In the genomic region with DNA sequence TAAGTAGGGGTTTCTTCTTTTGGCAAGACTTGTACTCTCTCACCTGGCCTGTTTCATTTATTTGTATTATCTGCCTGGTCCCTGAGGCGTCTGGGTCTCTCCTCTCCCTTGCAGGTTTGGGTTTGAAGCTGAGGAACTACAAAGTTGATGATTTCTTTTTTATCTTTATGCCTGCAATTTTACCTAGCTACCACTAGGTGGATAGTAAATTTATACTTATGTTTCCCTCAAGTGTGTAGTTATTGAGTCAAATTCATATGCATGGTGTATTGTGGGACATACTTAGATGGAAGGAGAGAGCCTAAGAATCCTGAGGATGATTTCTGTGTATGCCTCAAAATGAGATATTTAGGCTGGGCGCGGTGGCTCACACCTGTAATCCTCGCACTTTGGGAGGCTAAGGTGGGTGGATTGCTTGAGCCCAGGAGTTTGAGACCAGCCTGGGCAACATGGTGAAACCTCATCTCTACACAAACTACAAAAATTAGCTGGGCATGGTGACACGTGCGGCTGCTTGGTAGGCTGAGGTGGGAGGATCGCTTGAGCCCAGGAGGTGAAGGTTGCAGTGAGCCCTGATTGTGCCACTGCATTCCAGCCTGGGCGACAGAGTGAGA, we compare ENCODE assay signal across 15 cellular contexts. TPM values are rescaled to one million over a fixed set of nuclear protein-coding genes. Genes with fewer than 3 reads are reported as not detected.
DNase-seq lines count a peak whose midpoint lies in the region; ATAC-seq and TF ChIP-seq lines count a peak whose summit lies in the region.
"Had no signal": no experiment of that assay in that cellular context is flagged by ENCODE, and none has a peak within 500 bp of the region (broad histone marks: within the 10 kb centered on the region; RNA-seq: fewer than 3 reads in every experiment).

No MANE protein-coding gene starts in this region.

- H3K4me1 Mint-ChIP-seq in endodermal cell, result peaks cover 8% of the 10 kb centered on the region

- H3K79me2 ChIP-seq in DOHH2 (ENCODE audit: control insufficient read depth, low read length) (no peaks in the 10 kb centered on the region), parathyroid adenoma (no peaks in the 10 kb centered on the region)

- H4K20me1 ChIP-seq in DOHH2 (ENCODE audit: control insufficient read depth, insufficient read depth, low read depth, low read length), result no peaks in the 10 kb centered on the region

- no peaks in the 10 kb centered on the region for H3K9me3 ChIP-seq in DOHH2 (ENCODE audit: control insufficient read depth, insufficient read depth, low read length)
- peaks cover 9% of the 10 kb centered on the region for H3K9me3 ChIP-seq in endodermal cell (ENCODE audit: control insufficient read depth, low read length)
- no peaks in the 10 kb centered on the region for H3K9me3 ChIP-seq in parathyroid adenoma (ENCODE audit: control insufficient read depth, low read length)
- H3K9me3 ChIP-seq in aorta (ENCODE audit: control insufficient read depth, low read length), result no peaks in the 10 kb centered on the region
- H3K9me3 ChIP-seq: neutrophil had no signal

- no peak overlapping the region for H2AFZ ChIP-seq in parathyroid adenoma

- WGBS in endodermal cell (ENCODE audit: insufficient coverage in 1 of 2, insufficient read length in 1 of 2), 2 experiments, result 67 to 88% methylated on average over 1 to 7 of the region's 8 CpGs
- 89 to 94% methylated on average over 8 of the region's 8 CpGs for WGBS in aorta, 2 donors

- DNase-seq in NAMALWA (ENCODE audit: low spot score), result peak; percentile 4
- peak; percentile 31 for DNase-seq in endodermal cell
- no peak for DNase-seq in aorta
- no peak for DNase-seq in DMS153 (lab: John Stamatoyannopoulos, UW)
- DNase-seq in hepatic stellate cell (ENCODE audit: low spot score), result no peak
- DNase-seq: activated CD4-positive, CD25-positive, alpha-beta regulatory T cell; activated T-cell treated with anti-CD3 and anti-CD28 coated beads, Interleukin-2, amount 50 U/mL, for 72 hours; central memory CD4-positive, alpha-beta T cell; Karpas-422; left colon; Right ventricle myocardium superior; stimulated activated naive CD4-positive, alpha-beta T cell had no signal

- H3K4me2 ChIP-seq in DOHH2 (ENCODE audit: low read length) (no peak overlapping the region), parathyroid adenoma (ENCODE audit: low read length) (no peak overlapping the region)

- H3K36me3 ChIP-seq in DOHH2 (ENCODE audit: control insufficient read depth, low read length), result no peaks in the 10 kb centered on the region
- H3K36me3 ChIP-seq in endodermal cell (ENCODE audit: control insufficient read depth, insufficient read depth, low read length), result peaks cover 53% of the 10 kb centered on the region
- H3K36me3 ChIP-seq in parathyroid adenoma (ENCODE audit: control insufficient read depth, insufficient read depth, low read length), result no peaks in the 10 kb centered on the region
- peaks cover 1 to 4% of the 10 kb centered on the region in 2 donors for H3K36me3 ChIP-seq in aorta (ENCODE audit: control insufficient read depth in 1 of 2, insufficient read depth in 2 of 2, low read length in 1 of 2)
- H3K36me3 ChIP-seq: neutrophil had no signal

- peaks cover 53% of the 10 kb centered on the region for H3K36me3 Mint-ChIP-seq in endodermal cell (ENCODE audit: low read depth)

- H3K27ac ChIP-seq in DOHH2 (ENCODE audit: low read depth, low read length) (no peak overlapping the region), endodermal cell (ENCODE audit: low read depth, low read length) (no peak overlapping the region), parathyroid adenoma (no peak overlapping the region), aorta (ENCODE audit: low read depth in 1 of 2, low read length in 2 of 2) (no peak overlapping the region)
- H3K27ac ChIP-seq: neutrophil had no signal

- no peak overlapping the region for H3K4me3 ChIP-seq in DOHH2 (ENCODE audit: low read length)
- H3K4me3 ChIP-seq in endodermal cell (ENCODE audit: low read length), result no peak overlapping the region
- no peak overlapping the region for H3K4me3 ChIP-seq in parathyroid adenoma (ENCODE audit: low read depth, low read length)
- no peak overlapping the region for H3K4me3 ChIP-seq in aorta (ENCODE audit: low read length in 2 of 2)

- peak; percentile 65 for TF ChIP-seq CTCF in DOHH2 (IDR thresholded peaks at IDR 0.05; ENCODE audit: low read depth, low read length, poor library complexity, severe bottlenecking)
- peak; percentile 79 for TF ChIP-seq CTCF in endodermal cell (conservative IDR thresholded peaks at IDR 0.05)
- TF ChIP-seq CTCF in parathyroid adenoma (IDR thresholded peaks at IDR 0.05), result peak; percentile 11

- H3K9ac ChIP-seq in endodermal cell (ENCODE audit: extremely low read depth, low read length, poor library complexity, severe bottlenecking) (no peak overlapping the region), parathyroid adenoma (no peak overlapping the region)

- H3K4me1 ChIP-seq in DOHH2 (ENCODE audit: control insufficient read depth, low read length) (no peaks in the 10 kb centered on the region), endodermal cell (ENCODE audit: control insufficient read depth, insufficient read depth, low read length) (no peaks in the 10 kb centered on the region), parathyroid adenoma (no peaks in the 10 kb centered on the region), aorta (ENCODE audit: control insufficient read depth in 1 of 2, insufficient read depth in 2 of 2, low read length in 2 of 2) (peaks cover 0 to 3% of the 10 kb centered on the region in 2 donors)

- H3K9me3 Mint-ChIP-seq in endodermal cell, result no peaks in the 10 kb centered on the region
- H3K9me3 Mint-ChIP-seq: activated T-cell treated with anti-CD3 and anti-CD28 coated beads, Interleukin-2, amount 50 U/mL, for 72 hours had no signal

- no peaks in the 10 kb centered on the region for H3K9me2 ChIP-seq in DOHH2 (replicated peaks; ENCODE audit: control insufficient read depth, low read length)

- no peak overlapping the region for H3K27ac Mint-ChIP-seq in endodermal cell
- H3K27ac Mint-ChIP-seq: activated T-cell treated with anti-CD3 and anti-CD28 coated beads, Interleukin-2, amount 50 U/mL, for 72 hours had no signal

- intact Hi-C loops in aorta (cut with DNase I), result no loop called here

- ATAC-seq in aorta (ENCODE audit: low FRiP score), result no peak
- ATAC-seq: activated T-cell treated with anti-CD3 and anti-CD28 coated beads, Interleukin-2, amount 50 U/mL, for 72 hours had no signal

- H3F3A ChIP-seq in DOHH2 (ENCODE audit: control insufficient read depth, insufficient read depth), result no peaks in the 10 kb centered on the region

- H3K27me3 Mint-ChIP-seq in endodermal cell (ENCODE audit: insufficient read depth), result no peaks in the 10 kb centered on the region

- H3K4me3 Mint-ChIP-seq in endodermal cell, result no peak overlapping the region
- H3K4me3 Mint-ChIP-seq: activated T-cell treated with anti-CD3 and anti-CD28 coated beads, Interleukin-2, amount 50 U/mL, for 72 hours had no signal

- no peaks in the 10 kb centered on the region for H3K27me3 ChIP-seq in DOHH2 (ENCODE audit: control insufficient read depth, low read length)
- no peaks in the 10 kb centered on the region for H3K27me3 ChIP-seq in endodermal cell (ENCODE audit: control insufficient read depth, insufficient read depth, low read length, poor library complexity, severe bottlenecking)
- no peaks in the 10 kb centered on the region for H3K27me3 ChIP-seq in parathyroid adenoma (ENCODE audit: control insufficient read depth, insufficient read depth, low read length)
- H3K27me3 ChIP-seq in aorta (ENCODE audit: control insufficient read depth in 1 of 2, insufficient read depth in 2 of 2, low read length in 1 of 2), result no peaks in the 10 kb centered on the region
- H3K27me3 ChIP-seq: neutrophil had no signal

RNA-seq across cellular contexts. Expression of gene TMEM98, which starts 13.6 kb away (rescaled TPM):
- total RNA-seq in endodermal cell, result 100 to 1,000 TPM; 134 to 137 TPM
- 124 TPM for polyA plus RNA-seq in endodermal cell (2013, experiment 1 of 2)
- polyA plus RNA-seq in endodermal cell (2013, experiment 2 of 2), result 116 TPM
- total RNA-seq in aorta, result 10 to 100 TPM; 39.3 to 65.8 TPM
- 10 to 100 TPM; 56.0 to 91.4 TPM for polyA plus RNA-seq in aorta

RNA-seq across cellular contexts. Expression of gene SPACA3, which starts 50.1 kb away (rescaled TPM):
- not detected for total RNA-seq in endodermal cell
- polyA plus RNA-seq in endodermal cell (2013, experiment 1 of 2), result 0.28 TPM
- not detected for polyA plus RNA-seq in endodermal cell (2013, experiment 2 of 2)
- total RNA-seq in aorta, result not detected
- not detected for polyA plus RNA-seq in aorta
- total RNA-seq: activated T-cell treated with anti-CD3 and anti-CD28 coated beads, Interleukin-2, amount 50 U/mL, for 72 hours; left colon; Right ventricle myocardium superior had no signal

Comparison
In these comparisons a context has a peak if more than half of its experiments do, and no peak if none do; other contexts are left out.
1. CTCF ChIP-seq: peak in every context shown above with its lines; median percentile 79 in endodermal cell; 65 in DOHH2; 11 in parathyroid adenoma.
2. DNase-seq: peak in NAMALWA (single experiment) and endodermal cell (single experiment); none in aorta (0 of 2), DMS153 (single experiment) and hepatic stellate cell (single experiment).